In the genomic region with DNA sequence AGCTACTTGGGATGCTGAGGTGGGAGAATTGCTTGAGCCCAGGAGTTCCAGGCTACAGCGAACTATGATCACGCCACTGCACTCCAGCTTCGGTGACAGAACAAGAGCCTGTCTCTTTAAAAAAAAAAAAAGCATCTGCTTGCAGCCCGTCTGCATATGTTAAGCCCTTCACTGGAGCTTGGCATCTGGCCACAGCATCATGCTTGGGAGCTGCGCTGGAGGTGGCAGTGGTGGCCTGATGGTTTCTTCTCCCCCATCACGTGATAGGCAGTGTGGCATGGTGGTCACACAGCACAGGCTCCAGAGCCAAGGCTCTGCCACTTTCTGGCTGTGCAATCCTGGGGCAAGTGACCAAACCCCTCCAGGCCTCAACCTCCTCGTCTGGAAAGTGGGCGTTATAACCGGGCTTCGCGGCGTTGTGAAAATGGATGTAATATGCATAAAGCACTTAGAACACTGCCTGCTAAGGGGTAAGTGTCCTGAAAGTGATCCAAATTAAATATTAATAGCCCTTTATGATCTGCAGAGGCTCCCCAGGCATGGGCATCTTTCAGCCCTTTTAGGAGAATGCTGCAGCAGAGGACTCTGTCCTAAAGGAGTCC, we compare ENCODE assay signal across 1 cellular context.
A peak's percentile ranks its signal among the peaks of the same experiment; 100 is the strongest.
TF ChIP-seq lines count a peak whose summit lies in the region.

No MANE protein-coding gene starts in this region.

TF ChIP-seq in SK-N-SH treated with all-trans-retinoic acid at 6 μM for 48 hours, 23 proteins besides CTCF, POLR2A, EP300 and RAD21:
- TF ChIP-seq, protein P1, sequence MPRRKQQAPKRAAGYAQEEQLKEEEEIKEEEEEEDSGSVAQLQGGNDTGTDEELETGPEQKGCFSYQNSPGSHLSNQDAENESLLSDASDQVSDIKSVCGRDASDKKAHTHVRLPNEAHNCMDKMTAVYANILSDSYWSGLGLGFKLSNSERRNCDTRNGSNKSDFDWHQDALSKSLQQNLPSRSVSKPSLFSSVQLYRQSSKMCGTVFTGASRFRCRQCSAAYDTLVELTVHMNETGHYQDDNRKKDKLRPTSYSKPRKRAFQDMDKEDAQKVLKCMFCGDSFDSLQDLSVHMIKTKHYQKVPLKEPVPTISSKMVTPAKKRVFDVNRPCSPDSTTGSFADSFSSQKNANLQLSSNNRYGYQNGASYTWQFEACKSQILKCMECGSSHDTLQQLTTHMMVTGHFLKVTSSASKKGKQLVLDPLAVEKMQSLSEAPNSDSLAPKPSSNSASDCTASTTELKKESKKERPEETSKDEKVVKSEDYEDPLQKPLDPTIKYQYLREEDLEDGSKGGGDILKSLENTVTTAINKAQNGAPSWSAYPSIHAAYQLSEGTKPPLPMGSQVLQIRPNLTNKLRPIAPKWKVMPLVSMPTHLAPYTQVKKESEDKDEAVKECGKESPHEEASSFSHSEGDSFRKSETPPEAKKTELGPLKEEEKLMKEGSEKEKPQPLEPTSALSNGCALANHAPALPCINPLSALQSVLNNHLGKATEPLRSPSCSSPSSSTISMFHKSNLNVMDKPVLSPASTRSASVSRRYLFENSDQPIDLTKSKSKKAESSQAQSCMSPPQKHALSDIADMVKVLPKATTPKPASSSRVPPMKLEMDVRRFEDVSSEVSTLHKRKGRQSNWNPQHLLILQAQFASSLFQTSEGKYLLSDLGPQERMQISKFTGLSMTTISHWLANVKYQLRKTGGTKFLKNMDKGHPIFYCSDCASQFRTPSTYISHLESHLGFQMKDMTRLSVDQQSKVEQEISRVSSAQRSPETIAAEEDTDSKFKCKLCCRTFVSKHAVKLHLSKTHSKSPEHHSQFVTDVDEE (CRISPR knock-in tag; IDR thresholded peaks at IDR 0.05) = no peak
- no peak for TF ChIP-seq TCF4 (CRISPR knock-in tag; IDR thresholded peaks at IDR 0.05; ENCODE audit: borderline replicate concordance)
- TF ChIP-seq ZNF70 (CRISPR knock-in tag; IDR thresholded peaks at IDR 0.05) = peak; percentile 54
- TF ChIP-seq ZNF8 (CRISPR knock-in tag; IDR thresholded peaks at IDR 0.05) = no peak
- TF ChIP-seq ZC3H10 (CRISPR knock-in tag; IDR thresholded peaks at IDR 0.05) = no peak
- TF ChIP-seq, protein P2, sequence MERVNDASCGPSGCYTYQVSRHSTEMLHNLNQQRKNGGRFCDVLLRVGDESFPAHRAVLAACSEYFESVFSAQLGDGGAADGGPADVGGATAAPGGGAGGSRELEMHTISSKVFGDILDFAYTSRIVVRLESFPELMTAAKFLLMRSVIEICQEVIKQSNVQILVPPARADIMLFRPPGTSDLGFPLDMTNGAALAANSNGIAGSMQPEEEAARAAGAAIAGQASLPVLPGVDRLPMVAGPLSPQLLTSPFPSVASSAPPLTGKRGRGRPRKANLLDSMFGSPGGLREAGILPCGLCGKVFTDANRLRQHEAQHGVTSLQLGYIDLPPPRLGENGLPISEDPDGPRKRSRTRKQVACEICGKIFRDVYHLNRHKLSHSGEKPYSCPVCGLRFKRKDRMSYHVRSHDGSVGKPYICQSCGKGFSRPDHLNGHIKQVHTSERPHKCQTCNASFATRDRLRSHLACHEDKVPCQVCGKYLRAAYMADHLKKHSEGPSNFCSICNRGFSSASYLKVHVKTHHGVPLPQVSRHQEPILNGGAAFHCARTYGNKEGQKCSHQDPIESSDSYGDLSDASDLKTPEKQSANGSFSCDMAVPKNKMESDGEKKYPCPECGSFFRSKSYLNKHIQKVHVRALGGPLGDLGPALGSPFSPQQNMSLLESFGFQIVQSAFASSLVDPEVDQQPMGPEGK (CRISPR knock-in tag; IDR thresholded peaks at IDR 0.05; ENCODE audit: borderline replicate concordance) = no peak
- no peak for TF ChIP-seq BACH2 (CRISPR knock-in tag; IDR thresholded peaks at IDR 0.05; ENCODE audit: borderline replicate concordance)
TF ChIP-seq in SK-N-SH treated with all-trans-retinoic acid at 6 μM for 48 hours: peak in this region for 1.
